In the genomic region with DNA sequence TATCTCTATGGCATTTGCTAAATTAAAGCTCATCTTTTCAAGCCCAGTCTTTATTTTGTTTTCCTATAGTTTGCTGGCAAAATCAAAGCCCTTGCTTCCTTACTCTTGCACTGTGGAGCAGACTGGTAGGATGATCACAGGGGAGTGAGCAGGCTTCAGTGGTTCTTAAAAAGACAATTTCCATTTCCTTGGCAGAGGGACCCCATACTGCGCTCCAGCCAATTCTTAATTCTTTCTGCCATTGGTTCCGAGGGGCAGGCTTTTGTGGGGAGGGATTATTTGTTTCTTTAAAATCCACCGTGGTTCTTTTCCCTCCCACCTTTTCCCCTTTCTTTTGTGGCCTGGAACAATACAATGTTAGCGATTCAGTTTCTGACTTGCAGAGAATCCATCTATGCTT, we compare ENCODE assay signal across 26 cellular contexts.
DNase-seq lines count a peak whose midpoint lies in the region; ATAC-seq, FAIRE-seq and TF ChIP-seq lines count a peak whose summit lies in the region.
"Had no signal": no experiment of that assay in that cellular context is flagged by ENCODE, and none has a peak within 500 bp of the region (broad histone marks: within the 10 kb centered on the region; RNA-seq: fewer than 3 reads in every experiment).

No MANE protein-coding gene starts in this region.

- intact Hi-C loops in uterus (cut with DNase I; ENCODE audit: low total_unique reads): no loop called here

- H3K9me3 Mint-ChIP-seq in glutamatergic neuron (ENCODE audit: unreplicated experiment) (peaks cover 4% of the 10 kb centered on the region), mesothelial cell of epicardium (peaks cover 3% of the 10 kb centered on the region)

- TF ChIP-seq CTCF in A549 (IDR thresholded peaks at IDR 0.05): no peak
- TF ChIP-seq CTCF in glutamatergic neuron (IDR thresholded peaks at IDR 0.05; ENCODE audit: partially characterized antibody, unreplicated experiment): no peak
- TF ChIP-seq CTCF in mesothelial cell of epicardium (IDR thresholded peaks at IDR 0.05; ENCODE audit: unreplicated experiment): no peak
- no peak for TF ChIP-seq CTCF in uterus (IDR thresholded peaks at IDR 0.05)
- no peak for TF ChIP-seq CTCF in upper lobe of left lung (IDR thresholded peaks at IDR 0.05)

- POLR2A ChIA-PET in A549 (lab: Yijun Ruan, JAX): no interaction called here

- WGBS in A549 (ENCODE audit: missing lambda C conversion rate): 94% methylated on average over 4 of the region's 4 CpGs
- 68 to 70% methylated on average over 4 of the region's 4 CpGs for WGBS in upper lobe of left lung, 2 donors

- H3K36me3 ChIP-seq in uterus: no peaks in the 10 kb centered on the region
- no peaks in the 10 kb centered on the region for H3K36me3 ChIP-seq in upper lobe of left lung
- H3K36me3 ChIP-seq: neutrophil, SJSA1, vagina had no signal

- FAIRE-seq in A549 (lab: Jason Lieb, UNC) (no peak), GM19239 (lab: Jason Lieb, UNC) (no peak)
- FAIRE-seq: bronchial epithelial cell had no signal

- H3K36me3 Mint-ChIP-seq in glutamatergic neuron (ENCODE audit: unreplicated experiment): no peaks in the 10 kb centered on the region
- H3K36me3 Mint-ChIP-seq in mesothelial cell of epicardium: no peaks in the 10 kb centered on the region
- H3K36me3 Mint-ChIP-seq: activated CD4-positive, alpha-beta memory T cell treated with anti-CD3 and anti-CD28 coated beads for 36 hours; activated naive CD4-positive, alpha-beta T cell treated with anti-CD3 and anti-CD28 coated beads, Interleukin-2, amount 50 U/mL, for 72 hours; IgD-negative memory B cell had no signal

- TF ChIP-seq EP300 in A549 (IDR thresholded peaks at IDR 0.05) (no peak), upper lobe of left lung (IDR thresholded peaks at IDR 0.05) (no peak)

- ATAC-seq in A549: no peak
- no peak for ATAC-seq in GM18867 (IDR thresholded peaks at IDR 0.05; ENCODE audit: unreplicated experiment)
- no peak for ATAC-seq in upper lobe of left lung (ENCODE audit: low FRiP score in 2 of 2)
- ATAC-seq: activated CD4-positive, CD25-positive, alpha-beta regulatory T cell treated with anti-CD3 and anti-CD28 coated beads, Interleukin-2, amount 50 U/mL, for 24 hours; activated naive CD4-positive, alpha-beta T cell treated with anti-CD3 and anti-CD28 coated beads, Interleukin-2, amount 50 U/mL, for 72 hours; psoas muscle had no signal

- peak overlapping the region; percentile 65 for H3K27ac Mint-ChIP-seq in glutamatergic neuron (ENCODE audit: unreplicated experiment)
- H3K27ac Mint-ChIP-seq in mesothelial cell of epicardium: peak overlapping the region; percentile 30
- H3K27ac Mint-ChIP-seq: activated CD4-positive, alpha-beta memory T cell treated with anti-CD3 and anti-CD28 coated beads for 36 hours; activated naive CD4-positive, alpha-beta T cell treated with anti-CD3 and anti-CD28 coated beads, Interleukin-2, amount 50 U/mL, for 72 hours; activated T-helper 2 cell treated with anti-CD3 and anti-CD28 coated beads, Interferon-gamma antibody, Interleukin-2, Interleukin-4, amounts not matched to agents 10 μg/mL and 5 μg/mL and 100 μg/mL, durations not matched to agents 14 hours and 24 hours and 36 hours; IgD-negative memory B cell had no signal

- no peak for TF ChIP-seq POLR2A in A549 (IDR thresholded peaks at IDR 0.05; ENCODE audit: low read length)
- TF ChIP-seq POLR2A in uterus (IDR thresholded peaks at IDR 0.05): no peak
- TF ChIP-seq POLR2A in upper lobe of left lung (IDR thresholded peaks at IDR 0.05): no peak

- no peak overlapping the region; the same call in 2 of the 3 replicates for H3K4me2 ChIP-seq in A549

- CTCF ChIA-PET in A549 (lab: Yijun Ruan, JAX): no interaction called here

- no peak for DNase-seq in A549 (ENCODE audit: low read depth in 1 of 2, low spot score in 1 of 2)
- DNase-seq in NCI-H446 treated with DMSO at 0.1 percent for 48 hours (lab: John Stamatoyannopoulos, UW): peak; percentile 33
- DNase-seq in glutamatergic neuron: no peak
- no peak for DNase-seq in mesothelial cell of epicardium (ENCODE audit: low spot score in 2 of 2, unreplicated experiment in 2 of 2)
- no peak for DNase-seq in uterus
- no peak for DNase-seq in upper lobe of left lung
- no peak for DNase-seq in GM19239 (ENCODE audit: insufficient read length, low spot score)
- DNase-seq: activated CD4-positive, alpha-beta memory T cell treated with anti-CD3 and anti-CD28 coated beads for 36 hours; cortex of kidney; DND-41; NCI-H1092; NCI-H1930; NCI-H345; NCI-H82; psoas muscle; stimulated activated CD4-positive, alpha-beta T cell treated with anti-CD3 and anti-CD28 coated beads, Interleukin-15, amount 100 ng/mL, for 24 hours; stimulated activated naive CD4-positive, alpha-beta T cell treated with Interleukin-2 at 50 U/mL for 16 hours had no signal

- H3K4me3 ChIP-seq in A549: no peak overlapping the region
- H3K4me3 ChIP-seq in uterus: no peak overlapping the region
- H3K4me3 ChIP-seq in upper lobe of left lung: no peak overlapping the region
- H3K4me3 ChIP-seq: psoas muscle, SJSA1, vagina had no signal

- H3K27me3 Mint-ChIP-seq in glutamatergic neuron (ENCODE audit: unreplicated experiment) (no peaks in the 10 kb centered on the region), mesothelial cell of epicardium (ENCODE audit: low read depth) (no peaks in the 10 kb centered on the region)
- H3K27me3 Mint-ChIP-seq: activated CD4-positive, alpha-beta memory T cell treated with anti-CD3 and anti-CD28 coated beads for 36 hours had no signal

- peaks cover 43% of the 10 kb centered on the region for H3K4me1 ChIP-seq in A549
- H3K4me1 ChIP-seq in uterus: no peaks in the 10 kb centered on the region
- H3K4me1 ChIP-seq in upper lobe of left lung: peaks cover 0 to 13% (median 8%) of the 10 kb centered on the region in 4 donors

- H3K27ac ChIP-seq in A549 (peak overlapping the region; percentile 50 to 73), uterus (no peak overlapping the region), upper lobe of left lung (no peak overlapping the region)
- H3K27ac ChIP-seq: neutrophil, psoas muscle, SJSA1, vagina had no signal

- no peak for TF ChIP-seq RAD21 in A549 (conservative IDR thresholded peaks at IDR 0.05 in 1 of 2, IDR thresholded peaks at IDR 0.05 in 1 of 2)

- H3K27me3 ChIP-seq in uterus (no peaks in the 10 kb centered on the region), upper lobe of left lung (no peaks in the 10 kb centered on the region)
- H3K27me3 ChIP-seq: neutrophil, SJSA1, vagina had no signal

- H3K4me3 Mint-ChIP-seq in glutamatergic neuron (ENCODE audit: unreplicated experiment) (no peak overlapping the region), mesothelial cell of epicardium (no peak overlapping the region)
- H3K4me3 Mint-ChIP-seq: activated CD4-positive, alpha-beta memory T cell treated with anti-CD3 and anti-CD28 coated beads for 36 hours; IgD-negative memory B cell had no signal

- H3K4me1 Mint-ChIP-seq in glutamatergic neuron (ENCODE audit: low read depth, unreplicated experiment): peaks cover 13% of the 10 kb centered on the region
- peaks cover 52% of the 10 kb centered on the region for H3K4me1 Mint-ChIP-seq in mesothelial cell of epicardium

- H3K9me3 ChIP-seq in A549 (no peaks in the 10 kb centered on the region), uterus (no peaks in the 10 kb centered on the region), upper lobe of left lung (no peaks in the 10 kb centered on the region)
- H3K9me3 ChIP-seq: neutrophil, psoas muscle, SJSA1, vagina had no signal

TF ChIP-seq in A549, 52 proteins besides CTCF, POLR2A, EP300 and RAD21:
- TF ChIP-seq GATA3 (IDR thresholded peaks at IDR 0.05; ENCODE audit: borderline replicate concordance) (no peak), RFX5 (IDR thresholded peaks at IDR 0.05) (no peak), ZC3H11A (IDR thresholded peaks at IDR 0.05) (no peak), TFCP2L1 (CRISPR knock-in tag; IDR thresholded peaks at IDR 0.05) (no peak), TP53 (CRISPR knock-in tag; IDR thresholded peaks at IDR 0.05) (no peak), ESRRA (IDR thresholded peaks at IDR 0.05; ENCODE audit: borderline replicate concordance, low read length) (no peak), CBX2 (IDR thresholded peaks at IDR 0.05; ENCODE audit: borderline replicate concordance, low read depth) (no peak), ZFP36 (IDR thresholded peaks at IDR 0.05; ENCODE audit: borderline replicate concordance, partially characterized antibody) (no peak), CHD4 (IDR thresholded peaks at IDR 0.05; ENCODE audit: borderline replicate concordance) (no peak), EHF (CRISPR knock-in tag; IDR thresholded peaks at IDR 0.05) (no peak), ZNF302 (CRISPR knock-in tag; IDR thresholded peaks at IDR 0.05) (no peak), CHD2 (IDR thresholded peaks at IDR 0.05; ENCODE audit: low read length, partially characterized antibody) (no peak)
- TF ChIP-seq, protein P1, sequence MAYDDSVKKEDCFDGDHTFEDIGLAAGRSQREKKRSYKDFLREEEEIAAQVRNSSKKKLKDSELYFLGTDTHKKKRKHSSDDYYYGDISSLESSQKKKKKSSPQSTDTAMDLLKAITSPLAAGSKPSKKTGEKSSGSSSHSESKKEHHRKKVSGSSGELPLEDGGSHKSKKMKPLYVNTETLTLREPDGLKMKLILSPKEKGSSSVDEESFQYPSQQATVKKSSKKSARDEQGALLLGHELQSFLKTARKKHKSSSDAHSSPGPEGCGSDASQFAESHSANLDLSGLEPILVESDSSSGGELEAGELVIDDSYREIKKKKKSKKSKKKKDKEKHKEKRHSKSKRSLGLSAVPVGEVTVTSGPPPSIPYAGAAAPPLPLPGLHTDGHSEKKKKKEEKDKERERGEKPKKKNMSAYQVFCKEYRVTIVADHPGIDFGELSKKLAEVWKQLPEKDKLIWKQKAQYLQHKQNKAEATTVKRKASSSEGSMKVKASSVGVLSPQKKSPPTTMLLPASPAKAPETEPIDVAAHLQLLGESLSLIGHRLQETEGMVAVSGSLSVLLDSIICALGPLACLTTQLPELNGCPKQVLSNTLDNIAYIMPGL (CRISPR knock-in tag; IDR thresholded peaks at IDR 0.05; ENCODE audit: borderline replicate concordance): no peak
- TF ChIP-seq, protein P2, sequence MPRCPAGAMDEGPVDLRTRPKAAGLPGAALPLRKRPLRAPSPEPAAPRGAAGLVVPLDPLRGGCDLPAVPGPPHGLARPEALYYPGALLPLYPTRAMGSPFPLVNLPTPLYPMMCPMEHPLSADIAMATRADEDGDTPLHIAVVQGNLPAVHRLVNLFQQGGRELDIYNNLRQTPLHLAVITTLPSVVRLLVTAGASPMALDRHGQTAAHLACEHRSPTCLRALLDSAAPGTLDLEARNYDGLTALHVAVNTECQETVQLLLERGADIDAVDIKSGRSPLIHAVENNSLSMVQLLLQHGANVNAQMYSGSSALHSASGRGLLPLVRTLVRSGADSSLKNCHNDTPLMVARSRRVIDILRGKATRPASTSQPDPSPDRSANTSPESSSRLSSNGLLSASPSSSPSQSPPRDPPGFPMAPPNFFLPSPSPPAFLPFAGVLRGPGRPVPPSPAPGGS (IDR thresholded peaks at IDR 0.05): no peak
TF ChIP-seq in A549: peak in this region for 0.

Comparison
In these comparisons a context has a peak if more than half of its experiments do, and no peak if none do; other contexts are left out.
1. H3K27ac ChIP-seq: peak in A549 (2 of 2); none in uterus (0 of 2) and upper lobe of left lung (0 of 4).